In the genomic region with DNA sequence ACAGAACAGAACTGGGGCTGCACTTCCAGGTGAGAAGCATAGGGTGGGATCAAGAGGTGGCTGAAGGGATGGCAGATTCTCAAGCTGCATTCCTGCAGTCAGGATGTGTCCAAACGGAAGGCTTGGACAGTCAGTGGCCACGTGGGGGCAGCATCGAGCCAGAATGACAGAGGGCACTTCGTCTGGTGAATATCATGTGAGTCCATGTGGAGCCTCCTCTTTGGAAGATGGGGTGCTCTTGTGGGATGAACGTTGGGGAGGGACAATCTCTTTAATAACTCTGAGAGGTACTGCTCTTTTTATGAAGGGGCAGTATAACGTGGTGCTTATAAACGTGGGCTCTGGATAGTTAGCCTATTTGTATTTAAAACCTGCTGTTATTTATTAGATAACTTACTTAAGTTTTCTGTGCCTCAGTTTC, we compare ENCODE assay signal across 9 cellular contexts.
DNase-seq lines count a peak whose midpoint lies in the region; ATAC-seq and TF ChIP-seq lines count a peak whose summit lies in the region.
"Had no signal": no experiment of that assay in that cellular context is flagged by ENCODE, and none has a peak within 500 bp of the region (broad histone marks: within the 10 kb centered on the region; RNA-seq: fewer than 3 reads in every experiment).

No MANE protein-coding gene starts in this region.

- H3K4me3 ChIP-seq in fibroblast of the aortic adventitia (ENCODE audit: low read depth, low read length), result no peak overlapping the region
- no peak overlapping the region for H3K4me3 ChIP-seq in neutrophil (ENCODE audit: low read depth in 1 of 2, low read length in 1 of 2)

- peak; percentile 76 for DNase-seq in EL
- peak; percentile 38 for DNase-seq in HPDE6-E6E7 (ENCODE audit: extremely low spot score)
- DNase-seq in OCI-M1 (lab: John Stamatoyannopoulos, UW), result peak; percentile 78
- peak; percentile 30 for DNase-seq in activated T-helper 1 cell treated with anti-CD3 and anti-CD28 coated beads, Interleukin-12 subunit alpha, Interleukin-12 subunit beta, Interleukin-2, Interleukin-4 antibody, amounts not matched to agents 30 ng/mL and 10 ng/mL and 1 ng/mL, durations not matched to agents 14 hours and 24 hours and 36 hours (ENCODE audit: low spot score)
- DNase-seq in fibroblast of the aortic adventitia (ENCODE audit: low read depth), result peak; percentile 75
- DNase-seq in superior temporal gyrus (ENCODE audit: extremely low spot score), result peak; percentile 95

- no peaks in the 10 kb centered on the region for H3K4me1 Mint-ChIP-seq in activated T-helper 1 cell treated with anti-CD3 and anti-CD28 coated beads, Interleukin-12 subunit alpha, Interleukin-12 subunit beta, Interleukin-2, Interleukin-4 antibody, amounts not matched to agents 30 ng/mL and 10 ng/mL and 1 ng/mL, durations not matched to agents 14 hours and 24 hours and 36 hours (ENCODE audit: low read depth)

- H3K27me3 Mint-ChIP-seq in activated T-helper 1 cell treated with anti-CD3 and anti-CD28 coated beads, Interleukin-12 subunit alpha, Interleukin-12 subunit beta, Interleukin-2, Interleukin-4 antibody, amounts not matched to agents 30 ng/mL and 10 ng/mL and 1 ng/mL, durations not matched to agents 14 hours and 24 hours and 36 hours (ENCODE audit: insufficient read depth), result peaks cover 10% of the 10 kb centered on the region

- H3K27ac ChIP-seq in neutrophil, result no peak overlapping the region
- H3K27ac ChIP-seq: epithelial cell of prostate had no signal

- no peaks in the 10 kb centered on the region for H3K36me3 ChIP-seq in neutrophil

- intact Hi-C loops in activated T-helper 1 cell treated with anti-CD3 and anti-CD28 coated beads, Interleukin-12 subunit alpha, Interleukin-12 subunit beta, Interleukin-2, Interleukin-4 antibody, amounts not matched to agents 30 ng/mL and 10 ng/mL and 1 ng/mL, durations not matched to agents 14 hours and 24 hours and 36 hours (cut with micrococcal nuclease), result loop anchor here (1.0 kb wide), 3 partner anchors 185 to 486 kb away; no protein-coding TSS in a partner anchor

- H3K27ac Mint-ChIP-seq in activated T-helper 1 cell treated with anti-CD3 and anti-CD28 coated beads, Interleukin-12 subunit alpha, Interleukin-12 subunit beta, Interleukin-2, Interleukin-4 antibody, amounts not matched to agents 30 ng/mL and 10 ng/mL and 1 ng/mL, durations not matched to agents 14 hours and 24 hours and 36 hours, result no peak overlapping the region

- no peak overlapping the region for H3K4me3 Mint-ChIP-seq in activated T-helper 1 cell treated with anti-CD3 and anti-CD28 coated beads, Interleukin-12 subunit alpha, Interleukin-12 subunit beta, Interleukin-2, Interleukin-4 antibody, amounts not matched to agents 30 ng/mL and 10 ng/mL and 1 ng/mL, durations not matched to agents 14 hours and 24 hours and 36 hours

- TF ChIP-seq CTCF in fibroblast of the aortic adventitia (IDR thresholded peaks at IDR 0.05; ENCODE audit: insufficient read depth, low read length) (peak; percentile 84), neutrophil (IDR thresholded peaks at IDR 0.05) (peak; percentile 35)

- H3K9me3 ChIP-seq in neutrophil, result no peaks in the 10 kb centered on the region

- peaks cover 27% of the 10 kb centered on the region for H3K27me3 ChIP-seq in neutrophil

- H3K4me1 ChIP-seq in neutrophil (ENCODE audit: control insufficient read depth in 1 of 2, insufficient read depth in 1 of 2, low read depth in 1 of 2, low read length in 1 of 2), result no peaks in the 10 kb centered on the region

- H3K9me3 Mint-ChIP-seq in activated T-helper 1 cell treated with anti-CD3 and anti-CD28 coated beads, Interleukin-12 subunit alpha, Interleukin-12 subunit beta, Interleukin-2, Interleukin-4 antibody, amounts not matched to agents 30 ng/mL and 10 ng/mL and 1 ng/mL, durations not matched to agents 14 hours and 24 hours and 36 hours, result no peaks in the 10 kb centered on the region

- H3K36me3 Mint-ChIP-seq in activated T-helper 1 cell treated with anti-CD3 and anti-CD28 coated beads, Interleukin-12 subunit alpha, Interleukin-12 subunit beta, Interleukin-2, Interleukin-4 antibody, amounts not matched to agents 30 ng/mL and 10 ng/mL and 1 ng/mL, durations not matched to agents 14 hours and 24 hours and 36 hours (ENCODE audit: low read depth), result no peaks in the 10 kb centered on the region

- no peak for ATAC-seq in GM21737 (IDR thresholded peaks at IDR 0.05; ENCODE audit: unreplicated experiment)

Comparison
In these comparisons a context has a peak if more than half of its experiments do, and no peak if none do; other contexts are left out.
1. DNase-seq: peak in every context shown above with its lines; median percentile 95 in superior temporal gyrus; 78 in OCI-M1; 76 in EL; 75 in fibroblast of the aortic adventitia; 38 in HPDE6-E6E7; 30 in activated T-helper 1 cell treated with anti-CD3 and anti-CD28 coated beads, Interleukin-12 subunit alpha, Interleukin-12 subunit beta, Interleukin-2, Interleukin-4 antibody, amounts not matched to agents 30 ng/mL and 10 ng/mL and 1 ng/mL, durations not matched to agents 14 hours and 24 hours and 36 hours.